23 cellular contexts compared by ENCODE assay signal in genomic region chr12:82505150-82505549, GRCh38.
A peak's percentile ranks its signal among the peaks of the same experiment; 100 is the strongest.
DNase-seq lines count a peak whose midpoint lies in the region; ATAC-seq, FAIRE-seq and TF ChIP-seq lines count a peak whose summit lies in the region.
"Had no signal": no experiment of that assay in that cellular context is flagged by ENCODE, and none has a peak within 500 bp of the region (broad histone marks: within the 10 kb centered on the region; RNA-seq: fewer than 3 reads in every experiment).

No MANE protein-coding gene starts in this region.

- H3K9ac ChIP-seq in H1 (replicated peaks in 1 of 4; ENCODE audit: extremely low read depth in 1 of 4, low read depth in 3 of 4, low read length in 3 of 4) (no peak overlapping the region), mesendoderm (ENCODE audit: low read length) (no peak overlapping the region)
- H3K9ac ChIP-seq: BLaER1, GM23248 had no signal

- CTCF ChIA-PET in H1 (lab: Charles Lee; ENCODE audit: partially characterized antibody): no interaction called here

- H3K4me1 ChIP-seq in H1 (replicated peaks in 1 of 4; ENCODE audit: control insufficient read depth in 3 of 4, insufficient read depth in 4 of 4, low read length in 3 of 4) (no peaks in the 10 kb centered on the region), mesendoderm (ENCODE audit: control insufficient read depth, low read depth, low read length) (no peaks in the 10 kb centered on the region)
- H3K4me1 ChIP-seq: BLaER1, Caco-2, HAP-1 had no signal

- peak; percentile 48 for DNase-seq in NCI-H82 (lab: John Stamatoyannopoulos, UW)
- no peak for DNase-seq in NCI-H82 treated with DMSO at 0.1 percent for 48 hours (lab: John Stamatoyannopoulos, UW; ENCODE audit: unreplicated experiment)
- DNase-seq in NCI-H69 (lab: John Stamatoyannopoulos, UW): peak; percentile 29
- no peak for DNase-seq in H1 (ENCODE audit: low read depth in 1 of 2, low spot score in 2 of 2)
- DNase-seq in mesendoderm: peak; percentile 55
- no peak for DNase-seq in H54 (ENCODE audit: insufficient read length, low spot score)
- no peak for DNase-seq in NCI-H1417 treated with DMSO at 0.1 percent for 48 hours (lab: John Stamatoyannopoulos, UW)
- DNase-seq: Caco-2; CD4-positive, CD25-positive, alpha-beta regulatory T cell; CD8-positive, alpha-beta T cell; DMS153; DND-41; GM23248; HFFc6 had no signal

- no peaks in the 10 kb centered on the region for H4K20me1 ChIP-seq in H1 (replicated peaks in 1 of 2; ENCODE audit: control insufficient read depth in 1 of 2, insufficient read depth in 2 of 2, low read length in 2 of 2)
- H4K20me1 ChIP-seq: BLaER1 had no signal

- H4K91ac ChIP-seq in H1 (replicated peaks; ENCODE audit: insufficient read length, low read length): no peak overlapping the region

- H3K56ac ChIP-seq in H1 (replicated peaks; ENCODE audit: insufficient read length, low read depth, low read length): no peak overlapping the region
- no peak overlapping the region for H3K56ac ChIP-seq in mesendoderm (ENCODE audit: low read length)

- H3K79me1 ChIP-seq in H1 (ENCODE audit: low read depth, low read length) (no peaks in the 10 kb centered on the region), mesendoderm (ENCODE audit: low read length) (no peaks in the 10 kb centered on the region)

- no peak overlapping the region for H3K4ac ChIP-seq in H1 (replicated peaks; ENCODE audit: insufficient read length, low read depth, low read length)
- no peak overlapping the region for H3K4ac ChIP-seq in mesendoderm (ENCODE audit: low read depth, low read length)

- FAIRE-seq in H1 (lab: Jason Lieb, UNC) (no peak), H54 (lab: Jason Lieb, UNC) (no peak)
- FAIRE-seq: A204.1, G401.6, GM12892, GM19239 had no signal

- H2BK15ac ChIP-seq in H1 (ENCODE audit: low read length): no peak overlapping the region
- no peak overlapping the region for H2BK15ac ChIP-seq in mesendoderm (replicated peaks; ENCODE audit: low read depth)

- no peak overlapping the region for H2BK120ac ChIP-seq in H1 (replicated peaks; ENCODE audit: low read depth, low read length)
- peak overlapping the region; percentile 45 for H2BK120ac ChIP-seq in mesendoderm (ENCODE audit: low read depth, low read length)

- no peak overlapping the region for H3K14ac ChIP-seq in H1 (ENCODE audit: insufficient read length)

- no peak for TF ChIP-seq RAD21 in H1 (IDR thresholded peaks at IDR 0.05 in 1 of 2, conservative IDR thresholded peaks at IDR 0.05 in 1 of 2; ENCODE audit: low read depth in 2 of 2, low read length in 2 of 2)

- H3K36me3 ChIP-seq in H1 (ENCODE audit: control insufficient read depth in 2 of 4, insufficient read depth in 4 of 4, low read length in 3 of 4): no peaks in the 10 kb centered on the region
- no peaks in the 10 kb centered on the region for H3K36me3 ChIP-seq in mesendoderm (ENCODE audit: control insufficient read depth, insufficient read depth, low read length)
- H3K36me3 ChIP-seq: BLaER1, HAP-1 had no signal

- H3K18ac ChIP-seq in H1 (ENCODE audit: extremely low read depth, low read length): no peak overlapping the region
- H3K18ac ChIP-seq in mesendoderm (ENCODE audit: low read length): no peak overlapping the region

- TF ChIP-seq EP300 in H1 (IDR thresholded peaks at IDR 0.05; ENCODE audit: borderline replicate concordance in 1 of 2, low read depth in 2 of 2, low read length in 2 of 2): no peak

- no peak overlapping the region for H4K5ac ChIP-seq in H1 (ENCODE audit: insufficient read length, low read depth, low read length)
- no peak overlapping the region for H4K5ac ChIP-seq in mesendoderm (ENCODE audit: low read length)

- H3K27ac ChIP-seq in H1 (ENCODE audit: low read depth, low read length): no peak overlapping the region
- H3K27ac ChIP-seq in mesendoderm (ENCODE audit: low read depth, low read length): no peak overlapping the region
- H3K27ac ChIP-seq: 22Rv1, BLaER1, C4-2B, GM23248 had no signal

- H2AK5ac ChIP-seq in H1 (ENCODE audit: low read depth, low read length): no peak overlapping the region
- no peak overlapping the region for H2AK5ac ChIP-seq in mesendoderm (ENCODE audit: low read length)

- no peak for TF ChIP-seq CTCF in H1 (IDR thresholded peaks at IDR 0.05; ENCODE audit: control extremely low read depth in 1 of 3, insufficient read depth in 1 of 3, low read depth in 1 of 3, low read length in 3 of 3)

- H3K23me2 ChIP-seq in H1 (ENCODE audit: low read depth, low read length): no peaks in the 10 kb centered on the region

- H3K23ac ChIP-seq in H1 (ENCODE audit: insufficient read length): no peak overlapping the region
- H3K23ac ChIP-seq in mesendoderm (ENCODE audit: low read length): no peak overlapping the region

- POLR2A ChIA-PET in H1 (lab: Charles Lee; ENCODE audit: partially characterized antibody): no interaction called here

- no peaks in the 10 kb centered on the region for H3K9me3 ChIP-seq in H1 (ENCODE audit: insufficient read depth in 2 of 2, low read depth in 1 of 2, low read length in 1 of 2)
- H3K9me3 ChIP-seq: BLaER1, Caco-2, HAP-1 had no signal

- TF ChIP-seq POLR2A in H1 (IDR thresholded peaks at IDR 0.05; ENCODE audit: control extremely low read depth in 1 of 2, low read depth in 2 of 2, low read length in 2 of 2) (no peak), H54 (IDR thresholded peaks at IDR 0.05; ENCODE audit: low read depth, low read length) (no peak)

- H3K27me3 ChIP-seq in H1 (replicated peaks in 1 of 4; ENCODE audit: control insufficient read depth in 3 of 4, extremely low read depth in 1 of 4, insufficient read depth in 3 of 4, low read length in 3 of 4) (no peaks in the 10 kb centered on the region), mesendoderm (ENCODE audit: insufficient read depth, low read length, poor library complexity) (no peaks in the 10 kb centered on the region)
- H3K27me3 ChIP-seq: BLaER1 had no signal

- peak overlapping the region; percentile 24; the same call in 1 of the 2 replicates for H2AFZ ChIP-seq in H1 (ENCODE audit: low read length)
- H2AFZ ChIP-seq: GM23248 had no signal

- H3K4me3 ChIP-seq in H1 (ENCODE audit: extremely low read depth in 1 of 4, insufficient read depth in 2 of 4, low read depth in 3 of 4, low read length in 4 of 4): no peak overlapping the region
- H3K4me3 ChIP-seq in mesendoderm (ENCODE audit: low read length): no peak overlapping the region
- H3K4me3 ChIP-seq: BLaER1, GM23248, HAP-1 had no signal

- H3K4me2 ChIP-seq in H1 (ENCODE audit: insufficient read depth in 1 of 2, low read depth in 2 of 2, low read length in 2 of 2): no peak overlapping the region
- no peak overlapping the region for H3K4me2 ChIP-seq in mesendoderm (ENCODE audit: low read length)
- H3K4me2 ChIP-seq: BLaER1 had no signal

- WGBS in H1 (ENCODE audit: extremely low coverage in 1 of 2, insufficient coverage in 1 of 2, insufficient read length in 1 of 2, insufficient replicate concordance in 2 of 2, low coverage in 1 of 2, low lambda C conversion rate in 2 of 2, missing lambda C conversion rate in 1 of 2), 2 experiments: 90% methylated on average over 3 of the region's 3 CpGs; no CpG with 5 or more reads in 1 of the 2 experiments
- WGBS in mesendoderm (ENCODE audit: extremely low coverage, insufficient coverage, low lambda C conversion rate): no CpG with 5 or more reads among the region's 3 CpGs

- H2BK12ac ChIP-seq in H1 (ENCODE audit: low read depth, low read length): no peak overlapping the region

- ATAC-seq in HG02759 (IDR thresholded peaks at IDR 0.05; ENCODE audit: unreplicated experiment): no peak
- ATAC-seq: CD8-positive, alpha-beta T cell had no signal

- H2BK5ac ChIP-seq in H1 (ENCODE audit: low read depth, low read length) (no peak overlapping the region), mesendoderm (ENCODE audit: low read length) (no peak overlapping the region)

- no peaks in the 10 kb centered on the region for H3K79me2 ChIP-seq in H1 (ENCODE audit: control insufficient read depth in 1 of 2, insufficient read depth in 2 of 2, low read length in 2 of 2)
- no peaks in the 10 kb centered on the region for H3K79me2 ChIP-seq in mesendoderm (ENCODE audit: control insufficient read depth, insufficient read depth, low read length)

- no peak overlapping the region for H4K8ac ChIP-seq in H1 (ENCODE audit: extremely low read depth, insufficient read depth, low read length)
- no peak overlapping the region for H4K8ac ChIP-seq in mesendoderm (ENCODE audit: low read depth, low read length)

- no peak overlapping the region for H2BK20ac ChIP-seq in H1 (ENCODE audit: low read length)

TF ChIP-seq in H1, 55 proteins besides CTCF, POLR2A, EP300 and RAD21 (continues in another document):
- TF ChIP-seq GABPA (IDR thresholded peaks at IDR 0.05; ENCODE audit: borderline replicate concordance, insufficient read depth, low read length) (no peak), TBP (IDR thresholded peaks at IDR 0.05; ENCODE audit: low read depth, low read length) (no peak), RFX5 (IDR thresholded peaks at IDR 0.05; ENCODE audit: borderline replicate concordance, low read depth, low read length) (no peak), BRCA1 (IDR thresholded peaks at IDR 0.05; ENCODE audit: low read depth, low read length) (no peak), SP4 (IDR thresholded peaks at IDR 0.05; ENCODE audit: low read length) (no peak), KDM5A (IDR thresholded peaks at IDR 0.05; ENCODE audit: low read length) (no peak), POU5F1 (IDR thresholded peaks at IDR 0.05; ENCODE audit: low read depth, low read length) (no peak), ATF2 (IDR thresholded peaks at IDR 0.05; ENCODE audit: low read length) (no peak), HDAC2 (IDR thresholded peaks at IDR 0.05; ENCODE audit: borderline replicate concordance in 1 of 2, low read depth in 2 of 2, low read length in 2 of 2) (no peak), SAP30 (IDR thresholded peaks at IDR 0.05; ENCODE audit: insufficient read depth, insufficient replicate concordance, low read length) (no peak), ZNF274 (IDR thresholded peaks at IDR 0.05; ENCODE audit: borderline replicate concordance, extremely low read depth, low read length) (no peak), HDAC6 (IDR thresholded peaks at IDR 0.05; ENCODE audit: low read depth, low read length) (no peak), TCF12 (IDR thresholded peaks at IDR 0.05; ENCODE audit: low read depth, low read length) (no peak)

Comparison
In these comparisons a context has a peak if more than half of its experiments do, and no peak if none do; other contexts are left out.
1. DNase-seq: peak in NCI-H82 (single experiment), NCI-H69 (single experiment) and mesendoderm (single experiment); none in NCI-H82 treated with DMSO at 0.1 percent for 48 hours (single experiment), H1 (0 of 2), H54 (single experiment) and NCI-H1417 treated with DMSO at 0.1 percent for 48 hours (single experiment).